ENCODE assay signal across 21 cellular contexts in the genomic region with DNA sequence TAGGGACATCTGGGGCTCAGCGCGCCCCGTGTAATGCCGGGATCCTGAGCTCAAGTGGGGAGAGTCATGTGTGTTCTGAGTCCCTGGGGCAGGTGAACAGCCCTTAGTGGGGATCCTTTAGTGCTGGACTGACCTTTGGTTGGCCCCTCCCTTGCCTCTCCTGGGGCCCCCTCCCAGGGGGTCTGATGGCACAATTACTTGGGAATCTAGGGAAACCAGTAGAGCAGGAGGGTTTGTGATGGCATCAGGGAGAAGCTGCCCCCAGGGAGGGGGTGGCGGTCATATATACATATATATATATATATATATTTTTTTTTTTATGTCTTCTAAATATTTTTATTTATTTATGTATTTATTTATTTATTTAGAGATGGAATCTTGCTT. TPM values are rescaled to one million over a fixed set of nuclear protein-coding genes. Genes with fewer than 3 reads are reported as not detected.
DNase-seq lines count a peak whose midpoint lies in the region; ATAC-seq, FAIRE-seq and TF ChIP-seq lines count a peak whose summit lies in the region.
"Had no signal": no experiment of that assay in that cellular context is flagged by ENCODE, and none has a peak within 500 bp of the region (broad histone marks: within the 10 kb centered on the region; RNA-seq: fewer than 3 reads in every experiment).

A gene with protein sequence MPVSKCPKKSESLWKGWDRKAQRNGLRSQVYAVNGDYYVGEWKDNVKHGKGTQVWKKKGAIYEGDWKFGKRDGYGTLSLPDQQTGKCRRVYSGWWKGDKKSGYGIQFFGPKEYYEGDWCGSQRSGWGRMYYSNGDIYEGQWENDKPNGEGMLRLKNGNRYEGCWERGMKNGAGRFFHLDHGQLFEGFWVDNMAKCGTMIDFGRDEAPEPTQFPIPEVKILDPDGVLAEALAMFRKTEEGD (minus strand): TSS at position 130 of the 384 bp plus-strand sequence. CDS start 171 bp downstream, outside the sequence.

- H3K4me2 ChIP-seq in astrocyte (ENCODE audit: low read length) (no peak within 1 kb of the TSS), neural progenitor cell (no peak within 1 kb of the TSS)

- H3K27ac ChIP-seq in HUES6 (ENCODE audit: low read depth, low read length) = no peak within 1 kb of the TSS
- H3K27ac ChIP-seq in astrocyte (ENCODE audit: low read depth, low read length) = no peak within 1 kb of the TSS
- no peak within 1 kb of the TSS for H3K27ac ChIP-seq in neural progenitor cell
- H3K27ac ChIP-seq: ascending aorta, heart left ventricle, tibial nerve had no signal

- H3K4me1 ChIP-seq in HUES6 (ENCODE audit: control insufficient read depth, insufficient read depth, low read length) = peaks cover 22% of the 10 kb centered on the region
- H3K4me1 ChIP-seq in astrocyte (ENCODE audit: insufficient read depth, low read length) = peaks cover 6% of the 10 kb centered on the region
- H3K4me1 ChIP-seq in neural progenitor cell = peaks cover 2% of the 10 kb centered on the region
- H3K4me1 ChIP-seq: HAP-1 had no signal

- H3K9me3 Mint-ChIP-seq in T-helper 2 cell treated with Interferon-gamma antibody and Interleukin-4, amounts not matched to agents 5 μg/mL and 100 μg/mL, for 36 hours = no peaks in the 10 kb centered on the region
- H3K9me3 Mint-ChIP-seq in astrocyte (ENCODE audit: unreplicated experiment) = no peaks in the 10 kb centered on the region
- no peaks in the 10 kb centered on the region for H3K9me3 Mint-ChIP-seq in neural progenitor cell

- H3K79me2 ChIP-seq in astrocyte (ENCODE audit: insufficient read depth, low read length) (no peaks in the 10 kb centered on the region), neural progenitor cell (ENCODE audit: low read depth) (peaks cover 4% of the 10 kb centered on the region)

- H3K4me1 Mint-ChIP-seq in T-helper 2 cell treated with Interferon-gamma antibody and Interleukin-4, amounts not matched to agents 5 μg/mL and 100 μg/mL, for 36 hours (ENCODE audit: low read depth) = peaks cover 41% of the 10 kb centered on the region
- peaks cover 2% of the 10 kb centered on the region for H3K4me1 Mint-ChIP-seq in astrocyte (ENCODE audit: low read depth, unreplicated experiment)
- H3K4me1 Mint-ChIP-seq in neural progenitor cell = peaks cover 13% of the 10 kb centered on the region

- H2AFZ ChIP-seq in astrocyte (ENCODE audit: low read depth, low read length) (no peak within 1 kb of the TSS), neural progenitor cell (replicated peaks) (no peak within 1 kb of the TSS)

- no peak for TF ChIP-seq CTCF in astrocyte (IDR thresholded peaks at IDR 0.05; ENCODE audit: insufficient read depth, low read depth, low read length)
- no peak for TF ChIP-seq CTCF in neural progenitor cell (IDR thresholded peaks at IDR 0.05)

- H3K4me3 ChIP-seq in HUES6 (ENCODE audit: low read depth, low read length) (no peak within 1 kb of the TSS), astrocyte (ENCODE audit: insufficient read depth, low read depth, low read length) (no peak within 1 kb of the TSS), neural progenitor cell (no peak within 1 kb of the TSS)
- H3K4me3 ChIP-seq: ascending aorta, HAP-1, heart left ventricle, tibial nerve had no signal

- peaks cover 24% of the 10 kb centered on the region for H3F3A ChIP-seq in neural progenitor cell (ENCODE audit: low read depth)

- H4K20me1 ChIP-seq in astrocyte (ENCODE audit: insufficient read depth, low read length) = no peaks in the 10 kb centered on the region
- no peaks in the 10 kb centered on the region for H4K20me1 ChIP-seq in neural progenitor cell (ENCODE audit: low read depth)

- DNase-seq in T-helper 2 cell treated with Interferon-gamma antibody and Interleukin-4, amounts not matched to agents 5 μg/mL and 100 μg/mL, for 36 hours (ENCODE audit: low spot score) = no peak
- DNase-seq in T-helper 2 cell = no peak
- DNase-seq in astrocyte (ENCODE audit: low read depth) = no peak
- no peak for DNase-seq in neural progenitor cell (ENCODE audit: low spot score)
- DNase-seq in GM19238 (ENCODE audit: insufficient read length, low spot score) = no peak
- no peak for DNase-seq in GM12891 (ENCODE audit: insufficient read length, low spot score)
- DNase-seq: activated CD4-positive, CD25-positive, alpha-beta regulatory T cell; activated T-cell treated with anti-CD3 and anti-CD28 coated beads for 4 hours; GDM1; heart left ventricle; KBM-7; kidney; NCI-H1092; NCI-H774; stimulated activated CD4-positive, alpha-beta T cell treated with anti-CD3 and anti-CD28 coated beads, Interleukin-4, amount 100 ng/mL, for 1 hour; SW 1271 had no signal

- TF ChIP-seq POLR2A in GM12891 (IDR thresholded peaks at IDR 0.05; ENCODE audit: low read depth, low read length) = no peak

- FAIRE-seq in astrocyte (lab: Jason Lieb, UNC) = no peak
- FAIRE-seq in GM12891 (lab: Jason Lieb, UNC) = no peak
- FAIRE-seq: kidney had no signal

- H3K9ac ChIP-seq in HUES6 (ENCODE audit: low read length) = peak within 1 kb of the TSS; percentile 56
- no peak within 1 kb of the TSS for H3K9ac ChIP-seq in astrocyte (ENCODE audit: low read length)
- H3K9ac ChIP-seq in neural progenitor cell = no peak within 1 kb of the TSS

- no peaks in the 10 kb centered on the region for H3K27me3 Mint-ChIP-seq in T-helper 2 cell treated with Interferon-gamma antibody and Interleukin-4, amounts not matched to agents 5 μg/mL and 100 μg/mL, for 36 hours (ENCODE audit: low read depth)
- H3K27me3 Mint-ChIP-seq in astrocyte (ENCODE audit: low read depth, unreplicated experiment) = peaks cover 2% of the 10 kb centered on the region
- peaks cover 10% of the 10 kb centered on the region for H3K27me3 Mint-ChIP-seq in neural progenitor cell (ENCODE audit: insufficient read depth, low read depth)

- peak within 1 kb of the TSS; percentile 8 for H3K27ac Mint-ChIP-seq in T-helper 2 cell treated with Interferon-gamma antibody and Interleukin-4, amounts not matched to agents 5 μg/mL and 100 μg/mL, for 36 hours
- H3K27ac Mint-ChIP-seq in astrocyte (ENCODE audit: unreplicated experiment) (peak within 1 kb of the TSS; percentile 47), neural progenitor cell (peak within 1 kb of the TSS; percentile 47)

- ATAC-seq in GM19328 (IDR thresholded peaks at IDR 0.05; ENCODE audit: unreplicated experiment) = no peak
- ATAC-seq: heart left ventricle had no signal

- H3K27me3 ChIP-seq in HUES6 (ENCODE audit: control insufficient read depth, insufficient read depth, low read length) (no peaks in the 10 kb centered on the region), astrocyte (ENCODE audit: insufficient read depth, low read length) (no peaks in the 10 kb centered on the region), neural progenitor cell (no peaks in the 10 kb centered on the region)
- H3K27me3 ChIP-seq: ascending aorta, heart left ventricle, tibial nerve had no signal

- H3K36me3 Mint-ChIP-seq in T-helper 2 cell treated with Interferon-gamma antibody and Interleukin-4, amounts not matched to agents 5 μg/mL and 100 μg/mL, for 36 hours (ENCODE audit: low read depth) = peaks cover 12% of the 10 kb centered on the region
- H3K36me3 Mint-ChIP-seq in astrocyte (ENCODE audit: low read depth, unreplicated experiment) (no peaks in the 10 kb centered on the region), neural progenitor cell (peaks cover 2% of the 10 kb centered on the region)

- no peaks in the 10 kb centered on the region for H3K9me3 ChIP-seq in HUES6 (ENCODE audit: control insufficient read depth, insufficient read depth, low read depth, low read length)
- H3K9me3 ChIP-seq in astrocyte (ENCODE audit: insufficient read depth, low read depth, low read length) = no peaks in the 10 kb centered on the region
- no peaks in the 10 kb centered on the region for H3K9me3 ChIP-seq in neural progenitor cell (ENCODE audit: low read depth)
- H3K9me3 ChIP-seq: ascending aorta, HAP-1, heart left ventricle, tibial nerve had no signal

- H3K36me3 ChIP-seq in HUES6 (ENCODE audit: control insufficient read depth, insufficient read depth, low read length) (no peaks in the 10 kb centered on the region), astrocyte (ENCODE audit: insufficient read depth, low read length) (no peaks in the 10 kb centered on the region), neural progenitor cell (no peaks in the 10 kb centered on the region)
- H3K36me3 ChIP-seq: ascending aorta, heart left ventricle, tibial nerve had no signal

- H3K4me3 Mint-ChIP-seq in T-helper 2 cell treated with Interferon-gamma antibody and Interleukin-4, amounts not matched to agents 5 μg/mL and 100 μg/mL, for 36 hours = no peak within 1 kb of the TSS
- H3K4me3 Mint-ChIP-seq in astrocyte (ENCODE audit: unreplicated experiment) (no peak within 1 kb of the TSS), neural progenitor cell (no peak within 1 kb of the TSS)

TF ChIP-seq in GM12891, 5 proteins besides CTCF, POLR2A, EP300 and RAD21:
- no peak for TF ChIP-seq POLR2AphosphoS5 (IDR thresholded peaks at IDR 0.05; ENCODE audit: low read depth, low read length)
- no peak for TF ChIP-seq PAX5 (IDR thresholded peaks at IDR 0.05; ENCODE audit: insufficient read depth, low read length, severe bottlenecking)
- no peak for TF ChIP-seq TAF1 (IDR thresholded peaks at IDR 0.05; ENCODE audit: low read depth, low read length)
- TF ChIP-seq SPI1 (IDR thresholded peaks at IDR 0.05; ENCODE audit: low read depth, low read length) = no peak
- no peak for TF ChIP-seq POU2F2 (IDR thresholded peaks at IDR 0.05; ENCODE audit: low read depth, low read length)

RNA-seq across cellular contexts. Expression of the gene that starts here (rescaled TPM):
- total RNA-seq in astrocyte (0.36 and 0.70 TPM in 2 replicates), neural progenitor cell (ENCODE audit: low replicate concordance) (0.19 and 1.3 TPM in 2 replicates)
- polyA plus RNA-seq in GM12891 (2012; ENCODE audit: low read depth, missing spikeins) = 0.39 TPM
- total RNA-seq: ascending aorta had no signal
